20 cellular contexts compared by ENCODE assay signal in the genomic region with DNA sequence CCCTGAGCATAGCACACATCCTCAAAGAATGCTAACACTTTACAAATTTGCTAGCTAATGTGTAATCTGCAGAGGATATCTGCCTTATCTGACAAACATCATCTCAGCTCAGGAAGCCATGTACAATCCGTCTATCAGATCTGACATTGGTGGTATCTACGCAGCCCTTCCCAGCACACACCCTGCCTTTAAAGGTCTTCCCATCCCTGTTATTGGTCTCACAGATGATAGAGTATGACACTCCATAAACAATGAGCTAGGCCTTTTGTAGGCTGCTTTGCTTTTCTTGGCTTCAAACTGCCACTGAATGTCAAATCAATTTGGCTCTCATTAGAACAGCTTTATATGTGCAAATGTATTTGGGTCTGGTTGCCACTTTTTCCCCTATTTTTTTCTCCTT.
DNase-seq lines count a peak whose midpoint lies in the region; ATAC-seq, FAIRE-seq and TF ChIP-seq lines count a peak whose summit lies in the region.
"Had no signal": no experiment of that assay in that cellular context is flagged by ENCODE, and none has a peak within 500 bp of the region (broad histone marks: within the 10 kb centered on the region; RNA-seq: fewer than 3 reads in every experiment).

No MANE protein-coding gene starts in this region.

- H2AK5ac ChIP-seq in IMR-90 (ENCODE audit: low read depth, low read length) = peak overlapping the region; percentile 10; the same call in 1 of the 2 replicates

- H3K4me1 ChIP-seq in IMR-90 (ENCODE audit: control insufficient read depth, insufficient read depth, low read length) (peaks cover 9% of the 10 kb centered on the region), astrocyte (ENCODE audit: insufficient read depth, low read length) (peaks cover 3% of the 10 kb centered on the region), parathyroid adenoma (peaks cover 14% of the 10 kb centered on the region)
- H3K4me1 ChIP-seq: body of pancreas had no signal

- H4K20me1 ChIP-seq in IMR-90 (ENCODE audit: insufficient read depth, low read length) (no peaks in the 10 kb centered on the region), astrocyte (ENCODE audit: insufficient read depth, low read length) (no peaks in the 10 kb centered on the region)

- no peaks in the 10 kb centered on the region for H3K36me3 ChIP-seq in IMR-90 (ENCODE audit: control insufficient read depth, insufficient read depth, low read length)
- no peaks in the 10 kb centered on the region for H3K36me3 ChIP-seq in astrocyte (ENCODE audit: insufficient read depth, low read length)
- H3K36me3 ChIP-seq in parathyroid adenoma (ENCODE audit: control insufficient read depth, insufficient read depth, low read length) = no peaks in the 10 kb centered on the region
- H3K36me3 ChIP-seq: BE2C, lower lobe of right lung had no signal

- H3K4me1 Mint-ChIP-seq in astrocyte (ENCODE audit: low read depth, unreplicated experiment) = peaks cover 10% of the 10 kb centered on the region
- H3K4me1 Mint-ChIP-seq: activated CD4-positive, alpha-beta T cell treated with anti-CD3 and anti-CD28 coated beads, Interleukin-2, amount 10 ng/mL, durations not matched to agents 7 days and 5 days had no signal

- H3K56ac ChIP-seq in IMR-90 (ENCODE audit: extremely low read depth, insufficient read depth, low read length) = no peak overlapping the region

- H4K91ac ChIP-seq in IMR-90 (ENCODE audit: insufficient read depth, low read depth, low read length) = no peak overlapping the region

- TF ChIP-seq POLR2A in IMR-90 (IDR thresholded peaks at IDR 0.05; ENCODE audit: low read depth, low read length) = no peak

- no peak for TF ChIP-seq CTCF in IMR-90 (conservative IDR thresholded peaks at IDR 0.05; ENCODE audit: low read depth, low read length)
- TF ChIP-seq CTCF in astrocyte (IDR thresholded peaks at IDR 0.05; ENCODE audit: insufficient read depth, low read depth, low read length) = no peak
- TF ChIP-seq CTCF in fibroblast of the aortic adventitia (IDR thresholded peaks at IDR 0.05; ENCODE audit: insufficient read depth, low read length) = no peak
- no peak for TF ChIP-seq CTCF in parathyroid adenoma (IDR thresholded peaks at IDR 0.05)

- no peaks in the 10 kb centered on the region; the same call in 1 of the 2 replicates for H3K9me1 ChIP-seq in IMR-90 (ENCODE audit: insufficient read depth, low read length)

- no peak overlapping the region for H3K4me2 ChIP-seq in IMR-90 (ENCODE audit: low read depth, low read length)
- no peak overlapping the region for H3K4me2 ChIP-seq in astrocyte (ENCODE audit: low read length)
- no peak overlapping the region for H3K4me2 ChIP-seq in parathyroid adenoma (ENCODE audit: low read length)

- no peak for FAIRE-seq in astrocyte (lab: Jason Lieb, UNC)
- FAIRE-seq: GM12892 had no signal

- no peaks in the 10 kb centered on the region for H3K27me3 ChIP-seq in IMR-90 (ENCODE audit: control insufficient read depth, insufficient read depth, low read length)
- H3K27me3 ChIP-seq in astrocyte (ENCODE audit: insufficient read depth, low read length) = no peaks in the 10 kb centered on the region
- H3K27me3 ChIP-seq in parathyroid adenoma (ENCODE audit: control insufficient read depth, insufficient read depth, low read length) = no peaks in the 10 kb centered on the region
- H3K27me3 ChIP-seq: BE2C, body of pancreas had no signal

- H3K9me3 ChIP-seq in IMR-90 (ENCODE audit: control insufficient read depth, insufficient read depth, low read length) (no peaks in the 10 kb centered on the region), astrocyte (ENCODE audit: insufficient read depth, low read depth, low read length) (no peaks in the 10 kb centered on the region), parathyroid adenoma (ENCODE audit: control insufficient read depth, low read length) (no peaks in the 10 kb centered on the region)
- H3K9me3 ChIP-seq: BE2C, body of pancreas, lower lobe of right lung had no signal

- H4K8ac ChIP-seq in IMR-90 (ENCODE audit: low read depth in 2 of 2, low read length in 2 of 2) = no peak overlapping the region; a peak in 1 of 4 replicates

- no peaks in the 10 kb centered on the region for H3K79me1 ChIP-seq in IMR-90 (ENCODE audit: low read depth in 1 of 2, low read length in 2 of 2)

- H3K4me3 Mint-ChIP-seq in astrocyte (ENCODE audit: unreplicated experiment) = no peak overlapping the region
- H3K4me3 Mint-ChIP-seq: activated CD4-positive, alpha-beta T cell treated with anti-CD3 and anti-CD28 coated beads, Interleukin-2, amount 10 ng/mL, durations not matched to agents 7 days and 5 days had no signal

- H2AK9ac ChIP-seq in IMR-90 (replicated peaks; ENCODE audit: low read depth, low read length, poor library complexity) = no peak overlapping the region

- no peaks in the 10 kb centered on the region for H3K36me3 Mint-ChIP-seq in astrocyte (ENCODE audit: low read depth, unreplicated experiment)

- CTCF ChIA-PET in IMR-90 (lab: Yijun Ruan, JAX) = interaction anchor here (1.1 kb wide), 1 partner anchor 13 kb away, joined by 3 read pairs; no protein-coding TSS in a partner anchor

- in situ Hi-C loops in IMR-90 (cut with MboI; ENCODE audit: low sequenced_read_pairs) = no loop called here

- H2AFZ ChIP-seq in IMR-90 (replicated peaks; ENCODE audit: low read length, poor library complexity) (no peak overlapping the region), astrocyte (ENCODE audit: low read depth, low read length) (no peak overlapping the region), parathyroid adenoma (peak overlapping the region; percentile 54)

- TF ChIP-seq RAD21 in IMR-90 (IDR thresholded peaks at IDR 0.05; ENCODE audit: low read length) = no peak

- intact Hi-C loops in IMR-90 (cut with micrococcal nuclease) = no loop called here

- H2BK20ac ChIP-seq in IMR-90 (ENCODE audit: low read depth, low read length) = 0 out of 2 replicates have a peak overlapping the region, but pooled peaks have one; percentile 16

- H3K4me3 ChIP-seq in IMR-90 (ENCODE audit: insufficient read depth, low read depth, low read length) (no peak overlapping the region), astrocyte (ENCODE audit: insufficient read depth, low read depth, low read length) (no peak overlapping the region), fibroblast of the aortic adventitia (ENCODE audit: low read depth, low read length) (no peak overlapping the region), parathyroid adenoma (ENCODE audit: low read depth, low read length) (no peak overlapping the region)
- H3K4me3 ChIP-seq: body of pancreas, coronary artery, lower lobe of right lung had no signal

- H3K14ac ChIP-seq in IMR-90 (replicated peaks; ENCODE audit: low read depth, low read length) = no peak overlapping the region

- no peaks in the 10 kb centered on the region for H3K79me2 ChIP-seq in astrocyte (ENCODE audit: insufficient read depth, low read length)
- no peaks in the 10 kb centered on the region for H3K79me2 ChIP-seq in parathyroid adenoma

- no peak overlapping the region for H2BK5ac ChIP-seq in IMR-90 (ENCODE audit: low read depth, low read length, poor library complexity, severe bottlenecking)

- H2BK120ac ChIP-seq in IMR-90 (ENCODE audit: low read depth, low read length) = no peak overlapping the region

- no peak overlapping the region; the same call in 1 of the 2 replicates for H3K23ac ChIP-seq in IMR-90 (ENCODE audit: low read depth, low read length)

- peak; percentile 28 for ATAC-seq in IMR-90 (ENCODE audit: low read depth)
- ATAC-seq: body of pancreas, lower lobe of right lung had no signal

- POLR2A ChIA-PET in IMR-90 (lab: Charles Lee; ENCODE audit: unreplicated experiment) = no interaction called here

- DNase-seq in IMR-90 = peak; percentile 32
- DNase-seq in astrocyte (ENCODE audit: low read depth) = peak; percentile 88
- peak; percentile 84 for DNase-seq in fibroblast of the aortic adventitia (ENCODE audit: low read depth)
- no peak for DNase-seq in hippocampal formation (lab: John Stamatoyannopoulos, UW)
- DNase-seq in DMS53 treated with DMSO at 0.1 percent for 48 hours (lab: John Stamatoyannopoulos, UW; ENCODE audit: unreplicated experiment) = no peak
- DNase-seq in activated T-cell treated with anti-CD3 and anti-CD28 coated beads, Interleukin-2, amount 50 U/mL, for 1 hour = no peak
- DNase-seq in T-helper 9 cell = no peak
- DNase-seq: activated CD4-positive, alpha-beta T cell treated with anti-CD3 and anti-CD28 coated beads, Interleukin-2, amount 10 ng/mL, durations not matched to agents 7 days and 5 days; activated naive CD4-positive, alpha-beta T cell; BE2C; body of pancreas; GF-D8; head of caudate nucleus; lower lobe of right lung; NCI-H1417 treated with DMSO at 0.1 percent for 48 hours; stimulated activated CD4-positive, alpha-beta T cell treated with anti-CD3 and anti-CD28 coated beads, Interleukin-4, amount 100 ng/mL, for 4 hours; substantia nigra had no signal

- H3K9me3 Mint-ChIP-seq in astrocyte (ENCODE audit: unreplicated experiment) = no peaks in the 10 kb centered on the region
- H3K9me3 Mint-ChIP-seq: activated CD4-positive, alpha-beta T cell treated with anti-CD3 and anti-CD28 coated beads, Interleukin-2, amount 10 ng/mL, durations not matched to agents 7 days and 5 days had no signal

- H3K27ac ChIP-seq in IMR-90 (ENCODE audit: insufficient read depth, low read length) = no peak overlapping the region
- no peak overlapping the region for H3K27ac ChIP-seq in astrocyte (ENCODE audit: low read depth, low read length)
- peak overlapping the region; percentile 55 for H3K27ac ChIP-seq in parathyroid adenoma
- H3K27ac ChIP-seq: body of pancreas, coronary artery, lower lobe of right lung had no signal

- H3K27ac Mint-ChIP-seq in astrocyte (ENCODE audit: unreplicated experiment) = no peak overlapping the region
- H3K27ac Mint-ChIP-seq: activated CD4-positive, alpha-beta T cell treated with anti-CD3 and anti-CD28 coated beads, Interleukin-2, amount 10 ng/mL, durations not matched to agents 7 days and 5 days had no signal

- dilution Hi-C loops in IMR-90 (cut with HindIII; ENCODE audit: low sequenced_read_pairs, unreplicated experiment) = no loop called here

- H4K5ac ChIP-seq in IMR-90 (ENCODE audit: low read depth, low read length) = no peak overlapping the region

- no peaks in the 10 kb centered on the region for H3K27me3 Mint-ChIP-seq in astrocyte (ENCODE audit: low read depth, unreplicated experiment)

- no CpG with 5 or more reads among the region's 2 CpGs for WGBS in IMR-90 (ENCODE audit: extremely low coverage in 2 of 2, insufficient read length in 1 of 2), 2 experiments

- H3K18ac ChIP-seq in IMR-90 (ENCODE audit: low read depth, low read length) = 0 out of 2 replicates have a peak overlapping the region, but pooled peaks have one; percentile 8

- no TSS peak for BruUV-seq in IMR-90 (replicated peaks; lab: Mats Ljungman, UMichigan)

- H3K9ac ChIP-seq in IMR-90 (ENCODE audit: low read depth, low read length) (no peak overlapping the region), astrocyte (ENCODE audit: low read length) (no peak overlapping the region), parathyroid adenoma (no peak overlapping the region)

- no peak overlapping the region for H3K4ac ChIP-seq in IMR-90 (ENCODE audit: low read depth, low read length)

- no peak overlapping the region for H2BK15ac ChIP-seq in IMR-90 (ENCODE audit: low read depth, low read length)

Comparison
In these comparisons a context has a peak if more than half of its experiments do, and no peak if none do; other contexts are left out.
1. DNase-seq: peak in IMR-90 (single experiment), astrocyte (single experiment) and fibroblast of the aortic adventitia (single experiment); none in hippocampal formation (0 of 2), DMS53 treated with DMSO at 0.1 percent for 48 hours (single experiment), activated T-cell treated with anti-CD3 and anti-CD28 coated beads, Interleukin-2, amount 50 U/mL, for 1 hour (single experiment) and T-helper 9 cell (single experiment).